Comparison of ENCODE assay signal across 8 cellular contexts in the genomic region with DNA sequence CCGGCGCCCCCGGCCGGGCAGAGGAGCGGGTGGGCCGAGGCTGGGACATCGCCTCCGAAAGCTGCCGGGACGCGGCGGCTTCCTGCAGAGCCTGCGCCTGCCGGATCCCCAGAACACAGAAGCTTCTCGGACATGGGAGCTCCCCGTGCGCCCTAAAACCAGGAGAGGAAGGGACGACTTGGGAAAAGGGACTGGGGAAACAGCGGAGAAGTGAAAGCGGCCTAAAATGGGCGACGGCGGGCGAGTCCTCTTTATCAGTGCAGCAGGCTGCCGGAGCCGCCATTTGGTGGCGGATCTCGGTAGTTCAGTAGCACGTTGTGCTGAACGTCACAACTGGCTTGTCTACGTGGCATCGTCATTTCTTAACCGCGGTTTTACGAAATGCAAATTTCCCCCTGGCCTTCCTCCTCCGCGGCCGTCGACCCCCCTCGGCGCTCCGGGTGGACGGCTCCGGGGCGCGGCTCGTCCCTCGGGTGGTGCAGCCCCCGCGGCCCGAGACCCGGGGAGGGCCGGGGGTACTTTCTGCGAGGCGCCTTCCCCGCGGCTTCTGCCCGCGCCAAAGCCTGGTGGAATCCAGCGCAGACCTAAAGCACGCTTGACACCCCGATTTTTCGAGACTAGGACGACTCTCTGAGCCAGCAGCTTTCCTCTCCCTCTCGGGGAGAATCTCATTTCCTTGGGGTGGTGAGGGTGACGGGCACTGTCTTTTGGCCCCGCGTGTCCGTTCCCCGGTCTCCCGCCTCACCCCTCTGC. TPM values are rescaled to one million over a fixed set of nuclear protein-coding genes. Genes with fewer than 3 reads are reported as not detected.
DNase-seq lines count a peak whose midpoint lies in the region; ATAC-seq and TF ChIP-seq lines count a peak whose summit lies in the region.

No MANE protein-coding gene starts in this region.

- no peak overlapping the region for H3K27ac ChIP-seq in muscle layer of colon (ENCODE audit: low read depth, low read length)
- no peak overlapping the region for H3K27ac ChIP-seq in thoracic aorta

- H3K27me3 ChIP-seq in muscle layer of colon (ENCODE audit: control insufficient read depth in 1 of 2, insufficient read depth in 2 of 2, low read length in 2 of 2) (peaks cover 60 to 61% of the 10 kb centered on the region in 2 donors), thoracic aorta (replicated peaks; ENCODE audit: insufficient read depth) (peaks cover 40% of the 10 kb centered on the region)

- H3K4me3 ChIP-seq in muscle layer of colon (ENCODE audit: low read depth in 1 of 2, low read length in 2 of 2) (peak overlapping the region; percentile 50 to 60), thoracic aorta (peak overlapping the region; percentile 74)

- TF ChIP-seq POLR2A in erythroblast (IDR thresholded peaks at IDR 0.05; ENCODE audit: low read length): peak; percentile 31

- H3K9ac ChIP-seq in muscle layer of colon (ENCODE audit: low read length): no peak overlapping the region

- peak; percentile 55 for TF ChIP-seq CTCF in thoracic aorta (IDR thresholded peaks at IDR 0.05)

- H3K4me1 ChIP-seq in muscle layer of colon (ENCODE audit: insufficient read depth, low read length) (peaks cover 32% of the 10 kb centered on the region), thoracic aorta (ENCODE audit: control insufficient read depth in 1 of 2, low read depth in 2 of 2) (peaks cover 15 to 39% of the 10 kb centered on the region in 2 donors)

- H3K9me3 ChIP-seq in muscle layer of colon (ENCODE audit: low read length) (peaks cover 16% of the 10 kb centered on the region), thoracic aorta (no peaks in the 10 kb centered on the region)

- peak; percentile 83 for DNase-seq in activated CD8-positive, alpha-beta memory T cell treated with anti-CD3 and anti-CD28 coated beads for 24 hours
- DNase-seq in erythroblast (lab: John Stamatoyannopoulos, UW): peak; percentile 91
- no peak for DNase-seq in thoracic aorta (ENCODE audit: low spot score)
- DNase-seq in NK-92 treated with Interleukin-12 subunit alpha and Interleukin-12 subunit beta, amount 100 ng/mL, for 24 hours (lab: John Stamatoyannopoulos, UW): no peak
- no peak for DNase-seq in 8988T

- H3K36me3 ChIP-seq in muscle layer of colon (ENCODE audit: insufficient read depth, low read length): no peaks in the 10 kb centered on the region
- H3K36me3 ChIP-seq in thoracic aorta: no peaks in the 10 kb centered on the region

- ATAC-seq in GM18498 (IDR thresholded peaks at IDR 0.05; ENCODE audit: unreplicated experiment): peak; percentile 61
- ATAC-seq in HG03066 (IDR thresholded peaks at IDR 0.05; ENCODE audit: low read depth, unreplicated experiment): peak; percentile 45
- ATAC-seq in thoracic aorta (ENCODE audit: insufficient number of reproducible peaks, low FRiP score, low read depth): peak; percentile 44

RNA-seq across cellular contexts. Expression of gene SPAG6, which starts 9.9 kb away (rescaled TPM):
- not detected for total RNA-seq in thoracic aorta

RNA-seq across cellular contexts. Expression of gene BMI1, which starts 14.5 kb away (rescaled TPM):
- total RNA-seq in thoracic aorta: 10 to 100 TPM; 55.9 to 79.4 TPM

RNA-seq across cellular contexts. Expression of gene COMMD3, which starts 19.2 kb away (rescaled TPM):
- total RNA-seq in thoracic aorta: 10 to 100 TPM; 12.6 to 90.4 TPM

Comparison
In these comparisons a context has a peak if more than half of its experiments do, and no peak if none do; other contexts are left out.
1. DNase-seq: peak in activated CD8-positive, alpha-beta memory T cell treated with anti-CD3 and anti-CD28 coated beads for 24 hours (single experiment) and erythroblast (2 of 2); none in thoracic aorta (single experiment), NK-92 treated with Interleukin-12 subunit alpha and Interleukin-12 subunit beta, amount 100 ng/mL, for 24 hours (single experiment) and 8988T (single experiment).
2. Peak in every context shown above with its lines, with median percentiles within 50 percentile points of each other: ATAC-seq.